Comparison of ENCODE assay signal across 9 cellular contexts in the genomic region with DNA sequence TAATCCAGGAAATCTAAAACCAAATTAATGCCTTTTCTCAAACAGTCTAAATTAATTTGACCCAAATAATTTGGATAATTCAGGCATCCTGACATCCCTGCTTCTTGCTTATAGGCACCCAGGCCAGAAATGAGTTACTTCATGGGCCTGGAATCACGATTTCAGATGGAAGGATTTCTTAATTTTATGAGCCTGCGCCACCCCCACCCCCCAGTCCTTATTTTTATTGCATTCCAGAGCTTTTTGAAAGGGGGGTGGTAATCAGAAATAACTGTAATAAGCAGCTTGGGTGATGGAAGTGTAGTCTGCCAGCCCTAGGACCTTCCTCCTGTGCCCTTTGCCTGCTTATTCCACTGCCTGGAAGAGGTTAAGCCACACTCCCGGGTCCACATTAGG. TPM values are rescaled to one million over a fixed set of nuclear protein-coding genes. Genes with fewer than 3 reads are reported as not detected.
A peak's percentile ranks its signal among the peaks of the same experiment; 100 is the strongest.
DNase-seq lines count a peak whose midpoint lies in the region; ATAC-seq, FAIRE-seq and TF ChIP-seq lines count a peak whose summit lies in the region.
"Had no signal": no experiment of that assay in that cellular context is flagged by ENCODE, and none has a peak within 500 bp of the region (broad histone marks: within the 10 kb centered on the region; RNA-seq: fewer than 3 reads in every experiment).

No MANE protein-coding gene starts in this region.

- H3K36me3 Mint-ChIP-seq in IgD-negative memory B cell = peaks cover 4% of the 10 kb centered on the region

- H3K27me3 Mint-ChIP-seq in IgD-negative memory B cell = no peaks in the 10 kb centered on the region

- FAIRE-seq in A549 (lab: Jason Lieb, UNC) = no peak

- H3K9ac ChIP-seq in mucosa of stomach (ENCODE audit: low read length) = peak overlapping the region; percentile 97

- H3K27me3 ChIP-seq in mucosa of stomach (ENCODE audit: control insufficient read depth, insufficient read depth, low read length) = no peaks in the 10 kb centered on the region

- CTCF ChIA-PET in A549 (lab: Yijun Ruan, JAX) = interaction anchor here (1.0 to 1.4 kb wide), 3 partner anchors 55 to 386 kb away, joined by 3 to 6 read pairs (median 4); partner anchors contain the start of gene EPHB3

- H3K27ac ChIP-seq in A549 = peak overlapping the region; percentile 95 to 99
- peak overlapping the region; percentile 58 for H3K27ac ChIP-seq in caudate nucleus (ENCODE audit: low read depth, low read length)

- peak overlapping the region; percentile 91 to 98 (median 96) for H3K4me3 Mint-ChIP-seq in IgD-negative memory B cell

- TF ChIP-seq POLR2A in A549 (IDR thresholded peaks at IDR 0.05; ENCODE audit: low read length) = no peak

- DNase-seq in A549 (ENCODE audit: low read depth in 1 of 2, low spot score in 1 of 2) (no peak), caudate nucleus (lab: John Stamatoyannopoulos, UW) (no peak), dedifferentiated amniotic fluid mesenchymal stem cell (ENCODE audit: extremely low spot score) (no peak)
- DNase-seq in activated CD4-positive, alpha-beta T cell treated with anti-CD3 and anti-CD28 coated beads, Interleukin-2, amount 50 U/mL, for 4 hours = no peak
- DNase-seq: NCI-H1048 had no signal

- ATAC-seq in A549 = peak; percentile 9 to 13; a peak in 4 of 6 replicates
- ATAC-seq in GM18858 (IDR thresholded peaks at IDR 0.05; ENCODE audit: unreplicated experiment) = no peak
- no peak for ATAC-seq in HG02759 (IDR thresholded peaks at IDR 0.05; ENCODE audit: unreplicated experiment)

- H3K9me3 ChIP-seq in A549 (no peaks in the 10 kb centered on the region), mucosa of stomach (ENCODE audit: control insufficient read depth, low read length) (no peaks in the 10 kb centered on the region)

- H3K4me1 ChIP-seq in A549 (peaks cover 15% of the 10 kb centered on the region), mucosa of stomach (ENCODE audit: control insufficient read depth, insufficient read depth, low read length) (peaks cover 35% of the 10 kb centered on the region)

- no peaks in the 10 kb centered on the region for H3K9me3 Mint-ChIP-seq in IgD-negative memory B cell

- no peak for TF ChIP-seq EP300 in A549 (IDR thresholded peaks at IDR 0.05)

- 17% methylated on average over 3 of the region's 3 CpGs for WGBS in A549 (ENCODE audit: missing lambda C conversion rate)

- POLR2A ChIA-PET in A549 (lab: Yijun Ruan, JAX) = interaction anchor here (1.0 to 2.0 kb wide), 3 partner anchors 10 to 186 kb away, joined by 3 to 14 read pairs (median 3); partner anchors contain the start of gene ABCF3

- peak overlapping the region; percentile 92 for H3K4me2 ChIP-seq in A549

- no peak for TF ChIP-seq RAD21 in A549 (conservative IDR thresholded peaks at IDR 0.05 in 1 of 2, IDR thresholded peaks at IDR 0.05 in 1 of 2)

- H3K4me3 ChIP-seq in A549 (peak overlapping the region; percentile 91), mucosa of stomach (ENCODE audit: low read length) (peak overlapping the region; percentile 39)

- H3K27ac Mint-ChIP-seq in IgD-negative memory B cell = peak overlapping the region in 2 of 3 donors; percentile 63 to 97

- no peak for TF ChIP-seq CTCF in A549 (IDR thresholded peaks at IDR 0.05)

- peaks cover 37% of the 10 kb centered on the region for H3K36me3 ChIP-seq in mucosa of stomach (ENCODE audit: control insufficient read depth, insufficient read depth, low read length)

- peaks cover 15 to 25% (median 18%) of the 10 kb centered on the region in 3 donors for H3K4me1 Mint-ChIP-seq in IgD-negative memory B cell

TF ChIP-seq in A549, 52 proteins besides CTCF, POLR2A, EP300 and RAD21:
- TF ChIP-seq KDM1A (IDR thresholded peaks at IDR 0.05; ENCODE audit: low read depth) (no peak), CBX8 (IDR thresholded peaks at IDR 0.05) (no peak), REST (IDR thresholded peaks at IDR 0.05) (no peak)

RNA-seq across cellular contexts. Expression of gene AP2M1, which starts 1.3 kb away (rescaled TPM):
- polyA plus RNA-seq in A549 (2011; rRNA removed) (274 and 316 TPM in 2 replicates), A549 (2017; fragmentation: RNase III; extraction: RNeasy Plus Mini Kit Qiagen cat#74134 plus additional on column Dnase treatment) (285 to 298 TPM (median 288 TPM) in 3 replicates), IgD-negative memory B cell (249 TPM)
- polyA plus RNA-seq in A549 (2012; cell fraction: cytosol; rRNA removed) = 385 and 421 TPM in 2 replicates
- 290 and 299 TPM in 2 replicates for polyA plus RNA-seq in A549 (2012; cell fraction: nucleus; rRNA removed)
- 217 and 258 TPM in 2 replicates for polyA minus RNA-seq in A549 (2011; rRNA and poly(A)+ RNA removed)

RNA-seq across cellular contexts. Expression of gene ABCF3, which starts 10.0 kb away (rescaled TPM):
- polyA plus RNA-seq in A549 (2011; rRNA removed) (34.6 and 35.3 TPM in 2 replicates), A549 (2017; fragmentation: RNase III; extraction: RNeasy Plus Mini Kit Qiagen cat#74134 plus additional on column Dnase treatment) (46.6 to 50.2 TPM (median 47.7 TPM) in 3 replicates), IgD-negative memory B cell (49.1 TPM)
- 39.4 and 49.4 TPM in 2 replicates for polyA plus RNA-seq in A549 (2012; cell fraction: cytosol; rRNA removed)
- 126 and 128 TPM in 2 replicates for polyA plus RNA-seq in A549 (2012; cell fraction: nucleus; rRNA removed)
- polyA minus RNA-seq in A549 (2011; rRNA and poly(A)+ RNA removed) = 56.8 and 63.7 TPM in 2 replicates

RNA-seq across cellular contexts. Expression of gene DVL3, which starts 20.8 kb away (rescaled TPM):
- polyA plus RNA-seq in A549 (2011; rRNA removed) = 14.1 and 17.7 TPM in 2 replicates
- polyA plus RNA-seq in A549 (2012; cell fraction: cytosol; rRNA removed) = 17.9 and 23.2 TPM in 2 replicates
- 75.3 and 93.6 TPM in 2 replicates for polyA plus RNA-seq in A549 (2012; cell fraction: nucleus; rRNA removed)
- 23.6 to 24.4 TPM (median 23.9 TPM) in 3 replicates for polyA plus RNA-seq in A549 (2017; fragmentation: RNase III; extraction: RNeasy Plus Mini Kit Qiagen cat#74134 plus additional on column Dnase treatment)
- polyA minus RNA-seq in A549 (2011; rRNA and poly(A)+ RNA removed) = 22.2 and 29.2 TPM in 2 replicates
- 6.4 TPM for polyA plus RNA-seq in IgD-negative memory B cell

RNA-seq across cellular contexts. Expression of gene EIF2B5, which starts 40.8 kb away (rescaled TPM):
- polyA plus RNA-seq in A549 (2011; rRNA removed) (32.7 and 33.9 TPM in 2 replicates), A549 (2017; fragmentation: RNase III; extraction: RNeasy Plus Mini Kit Qiagen cat#74134 plus additional on column Dnase treatment) (29.8 to 32.5 TPM (median 32.1 TPM) in 3 replicates), IgD-negative memory B cell (44.5 TPM)
- polyA plus RNA-seq in A549 (2012; cell fraction: cytosol; rRNA removed) = 31.0 and 32.0 TPM in 2 replicates
- 53.8 and 60.2 TPM in 2 replicates for polyA plus RNA-seq in A549 (2012; cell fraction: nucleus; rRNA removed)
- polyA minus RNA-seq in A549 (2011; rRNA and poly(A)+ RNA removed) = 29.7 and 30.8 TPM in 2 replicates

RNA-seq across cellular contexts. Expression of gene VWA5B2, which starts 53.4 kb away (rescaled TPM):
- polyA plus RNA-seq in A549 (2011; rRNA removed) = 0.11 and 0.37 TPM in 2 replicates
- 0.66 and 0.69 TPM in 2 replicates for polyA plus RNA-seq in A549 (2012; cell fraction: cytosol; rRNA removed)
- 4.0 and 4.4 TPM in 2 replicates for polyA plus RNA-seq in A549 (2012; cell fraction: nucleus; rRNA removed)
- polyA plus RNA-seq in A549 (2017; fragmentation: RNase III; extraction: RNeasy Plus Mini Kit Qiagen cat#74134 plus additional on column Dnase treatment) = 0.37 to 0.48 TPM (median 0.47 TPM) in 3 replicates
- 0.34 and 0.41 TPM in 2 replicates for polyA minus RNA-seq in A549 (2011; rRNA and poly(A)+ RNA removed)
- polyA plus RNA-seq in IgD-negative memory B cell = 0.20 TPM

Comparison
In these comparisons a context has a peak if more than half of its experiments do, and no peak if none do; other contexts are left out.
1. ATAC-seq: peak in A549 (2 of 2); none in GM18858 (single experiment) and HG02759 (single experiment).